ENCODE assay signal across 1 cellular context in the genomic region with DNA sequence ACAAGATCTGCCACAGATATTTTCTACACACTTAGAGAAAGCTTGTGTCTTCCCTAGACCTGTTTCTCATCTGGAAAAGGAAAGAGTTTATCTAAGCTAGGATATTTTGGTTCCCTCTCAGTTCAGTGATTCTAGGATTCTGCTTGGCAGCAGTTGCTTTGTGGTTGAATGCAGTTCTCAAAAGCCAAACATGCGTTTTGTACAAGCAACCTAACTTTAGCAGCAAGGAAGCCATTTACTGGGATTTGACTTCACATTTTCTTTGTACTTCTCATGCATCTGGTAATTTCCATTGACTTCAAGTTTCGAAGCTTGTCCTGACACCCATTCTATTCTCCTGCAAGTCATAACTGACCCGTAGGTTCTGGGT.
TF ChIP-seq lines count a peak whose summit lies in the region.

No MANE protein-coding gene starts in this region.

TF ChIP-seq in GM23338, 12 proteins besides CTCF, POLR2A, EP300 and RAD21:
- no peak for TF ChIP-seq ZNF114 (CRISPR knock-in tag; IDR thresholded peaks at IDR 0.05)
- no peak for TF ChIP-seq STAT1 (IDR thresholded peaks at IDR 0.05; ENCODE audit: unreplicated experiment)
- TF ChIP-seq JUNB (IDR thresholded peaks at IDR 0.05; ENCODE audit: unreplicated experiment), result no peak
- TF ChIP-seq POLR2AphosphoS5 (IDR thresholded peaks at IDR 0.05; ENCODE audit: low read depth), result no peak
- TF ChIP-seq, protein P1, sequence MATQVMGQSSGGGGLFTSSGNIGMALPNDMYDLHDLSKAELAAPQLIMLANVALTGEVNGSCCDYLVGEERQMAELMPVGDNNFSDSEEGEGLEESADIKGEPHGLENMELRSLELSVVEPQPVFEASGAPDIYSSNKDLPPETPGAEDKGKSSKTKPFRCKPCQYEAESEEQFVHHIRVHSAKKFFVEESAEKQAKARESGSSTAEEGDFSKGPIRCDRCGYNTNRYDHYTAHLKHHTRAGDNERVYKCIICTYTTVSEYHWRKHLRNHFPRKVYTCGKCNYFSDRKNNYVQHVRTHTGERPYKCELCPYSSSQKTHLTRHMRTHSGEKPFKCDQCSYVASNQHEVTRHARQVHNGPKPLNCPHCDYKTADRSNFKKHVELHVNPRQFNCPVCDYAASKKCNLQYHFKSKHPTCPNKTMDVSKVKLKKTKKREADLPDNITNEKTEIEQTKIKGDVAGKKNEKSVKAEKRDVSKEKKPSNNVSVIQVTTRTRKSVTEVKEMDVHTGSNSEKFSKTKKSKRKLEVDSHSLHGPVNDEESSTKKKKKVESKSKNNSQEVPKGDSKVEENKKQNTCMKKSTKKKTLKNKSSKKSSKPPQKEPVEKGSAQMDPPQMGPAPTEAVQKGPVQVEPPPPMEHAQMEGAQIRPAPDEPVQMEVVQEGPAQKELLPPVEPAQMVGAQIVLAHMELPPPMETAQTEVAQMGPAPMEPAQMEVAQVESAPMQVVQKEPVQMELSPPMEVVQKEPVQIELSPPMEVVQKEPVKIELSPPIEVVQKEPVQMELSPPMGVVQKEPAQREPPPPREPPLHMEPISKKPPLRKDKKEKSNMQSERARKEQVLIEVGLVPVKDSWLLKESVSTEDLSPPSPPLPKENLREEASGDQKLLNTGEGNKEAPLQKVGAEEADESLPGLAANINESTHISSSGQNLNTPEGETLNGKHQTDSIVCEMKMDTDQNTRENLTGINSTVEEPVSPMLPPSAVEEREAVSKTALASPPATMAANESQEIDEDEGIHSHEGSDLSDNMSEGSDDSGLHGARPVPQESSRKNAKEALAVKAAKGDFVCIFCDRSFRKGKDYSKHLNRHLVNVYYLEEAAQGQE (IDR thresholded peaks at IDR 0.05; ENCODE audit: unreplicated experiment), result no peak
- TF ChIP-seq EZH2phosphoT487 (IDR thresholded peaks at IDR 0.05; ENCODE audit: unreplicated experiment), result no peak
- TF ChIP-seq, protein P2, sequence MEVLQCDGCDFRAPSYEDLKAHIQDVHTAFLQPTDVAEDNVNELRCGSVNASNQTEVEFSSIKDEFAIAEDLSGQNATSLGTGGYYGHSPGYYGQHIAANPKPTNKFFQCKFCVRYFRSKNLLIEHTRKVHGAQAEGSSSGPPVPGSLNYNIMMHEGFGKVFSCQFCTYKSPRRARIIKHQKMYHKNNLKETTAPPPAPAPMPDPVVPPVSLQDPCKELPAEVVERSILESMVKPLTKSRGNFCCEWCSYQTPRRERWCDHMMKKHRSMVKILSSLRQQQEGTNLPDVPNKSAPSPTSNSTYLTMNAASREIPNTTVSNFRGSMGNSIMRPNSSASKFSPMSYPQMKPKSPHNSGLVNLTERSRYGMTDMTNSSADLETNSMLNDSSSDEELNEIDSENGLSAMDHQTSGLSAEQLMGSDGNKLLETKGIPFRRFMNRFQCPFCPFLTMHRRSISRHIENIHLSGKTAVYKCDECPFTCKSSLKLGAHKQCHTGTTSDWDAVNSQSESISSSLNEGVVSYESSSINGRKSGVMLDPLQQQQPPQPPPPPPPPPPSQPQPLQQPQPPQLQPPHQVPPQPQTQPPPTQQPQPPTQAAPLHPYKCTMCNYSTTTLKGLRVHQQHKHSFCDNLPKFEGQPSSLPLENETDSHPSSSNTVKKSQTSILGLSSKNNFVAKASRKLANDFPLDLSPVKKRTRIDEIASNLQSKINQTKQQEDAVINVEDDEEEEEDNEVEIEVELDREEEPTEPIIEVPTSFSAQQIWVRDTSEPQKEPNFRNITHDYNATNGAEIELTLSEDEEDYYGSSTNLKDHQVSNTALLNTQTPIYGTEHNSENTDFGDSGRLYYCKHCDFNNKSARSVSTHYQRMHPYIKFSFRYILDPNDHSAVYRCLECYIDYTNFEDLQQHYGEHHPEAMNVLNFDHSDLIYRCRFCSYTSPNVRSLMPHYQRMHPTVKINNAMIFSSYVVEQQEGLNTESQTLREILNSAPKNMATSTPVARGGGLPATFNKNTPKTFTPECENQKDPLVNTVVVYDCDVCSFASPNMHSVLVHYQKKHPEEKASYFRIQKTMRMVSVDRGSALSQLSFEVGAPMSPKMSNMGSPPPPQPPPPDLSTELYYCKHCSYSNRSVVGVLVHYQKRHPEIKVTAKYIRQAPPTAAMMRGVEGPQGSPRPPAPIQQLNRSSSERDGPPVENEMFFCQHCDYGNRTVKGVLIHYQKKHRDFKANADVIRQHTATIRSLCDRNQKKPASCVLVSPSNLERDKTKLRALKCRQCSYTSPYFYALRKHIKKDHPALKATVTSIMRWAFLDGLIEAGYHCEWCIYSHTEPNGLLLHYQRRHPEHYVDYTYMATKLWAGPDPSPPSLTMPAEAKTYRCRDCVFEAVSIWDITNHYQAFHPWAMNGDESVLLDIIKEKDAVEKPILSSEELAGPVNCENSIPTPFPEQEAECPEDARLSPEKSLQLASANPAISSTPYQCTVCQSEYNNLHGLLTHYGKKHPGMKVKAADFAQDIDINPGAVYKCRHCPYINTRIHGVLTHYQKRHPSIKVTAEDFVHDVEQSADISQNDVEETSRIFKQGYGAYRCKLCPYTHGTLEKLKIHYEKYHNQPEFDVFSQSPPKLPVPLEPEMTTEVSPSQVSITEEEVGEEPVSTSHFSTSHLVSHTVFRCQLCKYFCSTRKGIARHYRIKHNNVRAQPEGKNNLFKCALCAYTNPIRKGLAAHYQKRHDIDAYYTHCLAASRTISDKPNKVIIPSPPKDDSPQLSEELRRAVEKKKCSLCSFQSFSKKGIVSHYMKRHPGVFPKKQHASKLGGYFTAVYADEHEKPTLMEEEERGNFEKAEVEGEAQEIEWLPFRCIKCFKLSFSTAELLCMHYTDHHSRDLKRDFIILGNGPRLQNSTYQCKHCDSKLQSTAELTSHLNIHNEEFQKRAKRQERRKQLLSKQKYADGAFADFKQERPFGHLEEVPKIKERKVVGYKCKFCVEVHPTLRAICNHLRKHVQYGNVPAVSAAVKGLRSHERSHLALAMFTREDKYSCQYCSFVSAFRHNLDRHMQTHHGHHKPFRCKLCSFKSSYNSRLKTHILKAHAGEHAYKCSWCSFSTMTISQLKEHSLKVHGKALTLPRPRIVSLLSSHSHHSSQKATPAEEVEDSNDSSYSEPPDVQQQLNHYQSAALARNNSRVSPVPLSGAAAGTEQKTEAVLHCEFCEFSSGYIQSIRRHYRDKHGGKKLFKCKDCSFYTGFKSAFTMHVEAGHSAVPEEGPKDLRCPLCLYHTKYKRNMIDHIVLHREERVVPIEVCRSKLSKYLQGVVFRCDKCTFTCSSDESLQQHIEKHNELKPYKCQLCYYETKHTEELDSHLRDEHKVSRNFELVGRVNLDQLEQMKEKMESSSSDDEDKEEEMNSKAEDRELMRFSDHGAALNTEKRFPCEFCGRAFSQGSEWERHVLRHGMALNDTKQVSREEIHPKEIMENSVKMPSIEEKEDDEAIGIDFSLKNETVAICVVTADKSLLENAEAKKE (CRISPR knock-in tag; IDR thresholded peaks at IDR 0.05), result no peak
- no peak for TF ChIP-seq NANOG (IDR thresholded peaks at IDR 0.05; ENCODE audit: borderline replicate concordance)
- TF ChIP-seq ZNF331 (CRISPR knock-in tag; IDR thresholded peaks at IDR 0.05; ENCODE audit: low read depth), result no peak
- no peak for TF ChIP-seq EZH2 (IDR thresholded peaks at IDR 0.05; ENCODE audit: low read depth, unreplicated experiment)
